Comparison of ENCODE assay signal across 1 cellular context in genomic region chr2:37616674-37616999, GRCh38.
TF ChIP-seq lines count a peak whose summit lies in the region.

No MANE protein-coding gene starts in this region.

TF ChIP-seq in GM12878, 131 proteins besides CTCF, POLR2A, EP300 and RAD21 (continued from another document):
- TF ChIP-seq IRF5 (IDR thresholded peaks at IDR 0.05; ENCODE audit: borderline replicate concordance) = no peak
- no peak for TF ChIP-seq EGR1 (IDR thresholded peaks at IDR 0.05; ENCODE audit: borderline replicate concordance in 1 of 2, low read depth in 2 of 2, low read length in 2 of 2)
- no peak for TF ChIP-seq LARP7 (IDR thresholded peaks at IDR 0.05)
- TF ChIP-seq BCL11A (IDR thresholded peaks at IDR 0.05; ENCODE audit: low read depth, low read length) = 0 out of 2 replicates have a peak, but pooled peaks have one; percentile 10
- 0 out of 2 replicates have a peak, but pooled peaks have one; percentile 21 for TF ChIP-seq GATAD2B (conservative IDR thresholded peaks at IDR 0.05; ENCODE audit: low read depth)
